ENCODE assay signal across 1 cellular context in the genomic region with DNA sequence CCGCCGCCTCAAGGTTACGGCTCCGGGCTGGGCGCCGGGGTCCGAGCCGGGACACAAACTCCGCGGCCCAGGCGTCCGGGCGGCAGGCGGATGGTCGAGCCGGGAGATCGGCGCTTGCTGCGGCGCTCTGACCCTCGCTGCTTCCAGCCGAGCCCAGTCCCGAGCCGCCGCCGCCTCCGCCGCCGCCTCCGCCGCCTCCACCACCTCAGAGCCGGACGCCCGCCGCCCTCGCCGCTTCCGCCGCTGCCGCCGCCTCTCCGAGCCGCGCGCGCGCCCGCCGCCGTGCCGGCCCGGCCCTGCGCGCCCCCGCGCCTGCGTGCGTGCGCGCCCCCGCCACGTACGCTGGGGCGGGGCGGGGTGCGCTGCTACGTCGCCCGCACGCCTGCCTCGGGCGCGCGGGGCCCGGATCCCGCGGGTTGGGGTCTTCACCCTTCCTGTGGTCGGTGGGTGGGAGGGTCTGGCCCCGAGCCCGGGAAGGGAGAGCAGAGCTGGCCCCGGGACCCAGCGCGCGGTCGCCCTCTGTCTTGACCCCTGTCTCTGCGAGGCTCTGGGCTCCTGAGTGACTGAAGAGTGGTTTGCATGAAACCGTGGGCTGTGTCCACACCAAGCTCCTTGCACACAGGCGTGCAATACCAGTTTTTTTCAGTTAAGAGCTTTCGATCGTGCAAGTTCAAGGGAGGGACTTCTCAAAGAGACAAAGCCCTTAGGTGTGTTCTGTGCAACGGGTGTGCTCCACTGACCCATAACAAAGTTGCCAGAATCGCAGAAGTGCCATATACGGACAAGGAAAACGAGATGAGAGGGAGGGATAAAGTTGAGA.
A peak's percentile ranks its signal among the peaks of the same experiment; 100 is the strongest.
TF ChIP-seq lines count a peak whose summit lies in the region.

A gene (minus strand): TSS at position 256 of the 820 bp plus-strand sequence. CDS start 328 bp downstream, outside the sequence.

TF ChIP-seq in HepG2, 621 proteins besides CTCF, POLR2A, EP300 and RAD21 (continued from another document and continues in another):
- TF ChIP-seq XRCC5 (optimal IDR thresholded peaks at IDR 0.05; ENCODE audit: low read length) (no peak), CAMTA2 (CRISPR knock-in tag; IDR thresholded peaks at IDR 0.05; ENCODE audit: borderline replicate concordance) (0 out of 2 replicates have a peak, but pooled peaks have one; percentile 64), RELA (CRISPR knock-in tag; IDR thresholded peaks at IDR 0.05) (no peak), ZNF605 (CRISPR knock-in tag; IDR thresholded peaks at IDR 0.05) (peak; percentile 31; the same call in 1 of the 2 replicates), THYN1 (CRISPR knock-in tag; IDR thresholded peaks at IDR 0.05; ENCODE audit: borderline replicate concordance, low read depth) (no peak), BORCS8-MEF2B (CRISPR knock-in tag; IDR thresholded peaks at IDR 0.05) (peak; percentile 77; the same call in 1 of the 2 replicates), ZNF138 (CRISPR knock-in tag; IDR thresholded peaks at IDR 0.05; ENCODE audit: low read depth) (peak; percentile 45; the same call in 1 of the 2 replicates), KDM2A (CRISPR knock-in tag; IDR thresholded peaks at IDR 0.05; ENCODE audit: borderline replicate concordance, low read depth) (peak; percentile 41; the same call in 1 of the 2 replicates), YEATS4 (CRISPR knock-in tag; IDR thresholded peaks at IDR 0.05; ENCODE audit: borderline replicate concordance) (peak; percentile 78; the same call in 1 of the 2 replicates), ZNF607 (CRISPR knock-in tag; IDR thresholded peaks at IDR 0.05; ENCODE audit: borderline replicate concordance) (no peak), YY1 (IDR thresholded peaks at IDR 0.05; ENCODE audit: insufficient read depth, insufficient replicate concordance, low read depth, low read length) (no peak), HDAC2 (CRISPR knock-in tag; IDR thresholded peaks at IDR 0.05) (peak; percentile 37; the same call in 1 of the 2 replicates), ZNF207 (IDR thresholded peaks at IDR 0.05; ENCODE audit: borderline replicate concordance) (no peak), FIP1L1 (IDR thresholded peaks at IDR 0.05; ENCODE audit: borderline replicate concordance, insufficient read depth, low read depth, low read length) (no peak), ZBTB38 (CRISPR knock-in tag; IDR thresholded peaks at IDR 0.05) (no peak), STAG1 (CRISPR knock-in tag; IDR thresholded peaks at IDR 0.05) (peak; percentile 30; the same call in 1 of the 2 replicates), SNAI1 (CRISPR knock-in tag; IDR thresholded peaks at IDR 0.05; ENCODE audit: borderline replicate concordance) (peak; percentile 72; the same call in 1 of the 2 replicates), ZFP1 (CRISPR knock-in tag; IDR thresholded peaks at IDR 0.05) (no peak), MED8 (CRISPR knock-in tag; IDR thresholded peaks at IDR 0.05; ENCODE audit: insufficient replicate concordance) (peak; percentile 44), PHF8 (CRISPR knock-in tag; IDR thresholded peaks at IDR 0.05) (peak; percentile 80), MTF2 (CRISPR knock-in tag; IDR thresholded peaks at IDR 0.05; ENCODE audit: borderline replicate concordance) (no peak), SOX6 (IDR thresholded peaks at IDR 0.05) (no peak), SOX6 (CRISPR knock-in tag; IDR thresholded peaks at IDR 0.05) (peak; percentile 50), ZNF33A (CRISPR knock-in tag; IDR thresholded peaks at IDR 0.05; ENCODE audit: borderline replicate concordance) (no peak), SP4 (CRISPR knock-in tag; IDR thresholded peaks at IDR 0.05) (0 out of 2 replicates have a peak, but pooled peaks have one; percentile 36)
- TF ChIP-seq, protein P1, sequence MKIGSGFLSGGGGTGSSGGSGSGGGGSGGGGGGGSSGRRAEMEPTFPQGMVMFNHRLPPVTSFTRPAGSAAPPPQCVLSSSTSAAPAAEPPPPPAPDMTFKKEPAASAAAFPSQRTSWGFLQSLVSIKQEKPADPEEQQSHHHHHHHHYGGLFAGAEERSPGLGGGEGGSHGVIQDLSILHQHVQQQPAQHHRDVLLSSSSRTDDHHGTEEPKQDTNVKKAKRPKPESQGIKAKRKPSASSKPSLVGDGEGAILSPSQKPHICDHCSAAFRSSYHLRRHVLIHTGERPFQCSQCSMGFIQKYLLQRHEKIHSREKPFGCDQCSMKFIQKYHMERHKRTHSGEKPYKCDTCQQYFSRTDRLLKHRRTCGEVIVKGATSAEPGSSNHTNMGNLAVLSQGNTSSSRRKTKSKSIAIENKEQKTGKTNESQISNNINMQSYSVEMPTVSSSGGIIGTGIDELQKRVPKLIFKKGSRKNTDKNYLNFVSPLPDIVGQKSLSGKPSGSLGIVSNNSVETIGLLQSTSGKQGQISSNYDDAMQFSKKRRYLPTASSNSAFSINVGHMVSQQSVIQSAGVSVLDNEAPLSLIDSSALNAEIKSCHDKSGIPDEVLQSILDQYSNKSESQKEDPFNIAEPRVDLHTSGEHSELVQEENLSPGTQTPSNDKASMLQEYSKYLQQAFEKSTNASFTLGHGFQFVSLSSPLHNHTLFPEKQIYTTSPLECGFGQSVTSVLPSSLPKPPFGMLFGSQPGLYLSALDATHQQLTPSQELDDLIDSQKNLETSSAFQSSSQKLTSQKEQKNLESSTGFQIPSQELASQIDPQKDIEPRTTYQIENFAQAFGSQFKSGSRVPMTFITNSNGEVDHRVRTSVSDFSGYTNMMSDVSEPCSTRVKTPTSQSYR (CRISPR knock-in tag; IDR thresholded peaks at IDR 0.05; ENCODE audit: borderline replicate concordance): no peak
- TF ChIP-seq, protein P2, sequence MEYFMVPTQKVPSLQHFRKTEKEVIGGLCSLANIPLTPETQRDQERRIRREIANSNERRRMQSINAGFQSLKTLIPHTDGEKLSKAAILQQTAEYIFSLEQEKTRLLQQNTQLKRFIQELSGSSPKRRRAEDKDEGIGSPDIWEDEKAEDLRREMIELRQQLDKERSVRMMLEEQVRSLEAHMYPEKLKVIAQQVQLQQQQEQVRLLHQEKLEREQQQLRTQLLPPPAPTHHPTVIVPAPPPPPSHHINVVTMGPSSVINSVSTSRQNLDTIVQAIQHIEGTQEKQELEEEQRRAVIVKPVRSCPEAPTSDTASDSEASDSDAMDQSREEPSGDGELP (IDR thresholded peaks at IDR 0.05; ENCODE audit: borderline replicate concordance, low read depth): no peak
- TF ChIP-seq, protein P3, sequence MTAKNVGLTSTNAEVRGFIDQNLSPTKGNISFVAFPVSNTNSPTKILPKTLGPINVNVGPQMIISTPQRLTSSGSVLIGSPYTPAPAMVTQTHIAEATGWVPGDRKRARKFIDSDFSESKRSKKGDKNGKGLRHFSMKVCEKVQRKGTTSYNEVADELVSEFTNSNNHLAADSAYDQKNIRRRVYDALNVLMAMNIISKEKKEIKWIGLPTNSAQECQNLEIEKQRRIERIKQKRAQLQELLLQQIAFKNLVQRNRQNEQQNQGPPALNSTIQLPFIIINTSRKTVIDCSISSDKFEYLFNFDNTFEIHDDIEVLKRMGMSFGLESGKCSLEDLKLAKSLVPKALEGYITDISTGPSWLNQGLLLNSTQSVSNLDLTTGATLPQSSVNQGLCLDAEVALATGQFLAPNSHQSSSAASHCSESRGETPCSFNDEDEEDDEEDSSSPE (CRISPR knock-in tag; IDR thresholded peaks at IDR 0.05): peak; percentile 53
- TF ChIP-seq, protein P4, sequence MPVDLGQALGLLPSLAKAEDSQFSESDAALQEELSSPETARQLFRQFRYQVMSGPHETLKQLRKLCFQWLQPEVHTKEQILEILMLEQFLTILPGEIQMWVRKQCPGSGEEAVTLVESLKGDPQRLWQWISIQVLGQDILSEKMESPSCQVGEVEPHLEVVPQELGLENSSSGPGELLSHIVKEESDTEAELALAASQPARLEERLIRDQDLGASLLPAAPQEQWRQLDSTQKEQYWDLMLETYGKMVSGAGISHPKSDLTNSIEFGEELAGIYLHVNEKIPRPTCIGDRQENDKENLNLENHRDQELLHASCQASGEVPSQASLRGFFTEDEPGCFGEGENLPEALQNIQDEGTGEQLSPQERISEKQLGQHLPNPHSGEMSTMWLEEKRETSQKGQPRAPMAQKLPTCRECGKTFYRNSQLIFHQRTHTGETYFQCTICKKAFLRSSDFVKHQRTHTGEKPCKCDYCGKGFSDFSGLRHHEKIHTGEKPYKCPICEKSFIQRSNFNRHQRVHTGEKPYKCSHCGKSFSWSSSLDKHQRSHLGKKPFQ (CRISPR knock-in tag; IDR thresholded peaks at IDR 0.05; ENCODE audit: insufficient replicate concordance): no peak
- TF ChIP-seq, protein P5, sequence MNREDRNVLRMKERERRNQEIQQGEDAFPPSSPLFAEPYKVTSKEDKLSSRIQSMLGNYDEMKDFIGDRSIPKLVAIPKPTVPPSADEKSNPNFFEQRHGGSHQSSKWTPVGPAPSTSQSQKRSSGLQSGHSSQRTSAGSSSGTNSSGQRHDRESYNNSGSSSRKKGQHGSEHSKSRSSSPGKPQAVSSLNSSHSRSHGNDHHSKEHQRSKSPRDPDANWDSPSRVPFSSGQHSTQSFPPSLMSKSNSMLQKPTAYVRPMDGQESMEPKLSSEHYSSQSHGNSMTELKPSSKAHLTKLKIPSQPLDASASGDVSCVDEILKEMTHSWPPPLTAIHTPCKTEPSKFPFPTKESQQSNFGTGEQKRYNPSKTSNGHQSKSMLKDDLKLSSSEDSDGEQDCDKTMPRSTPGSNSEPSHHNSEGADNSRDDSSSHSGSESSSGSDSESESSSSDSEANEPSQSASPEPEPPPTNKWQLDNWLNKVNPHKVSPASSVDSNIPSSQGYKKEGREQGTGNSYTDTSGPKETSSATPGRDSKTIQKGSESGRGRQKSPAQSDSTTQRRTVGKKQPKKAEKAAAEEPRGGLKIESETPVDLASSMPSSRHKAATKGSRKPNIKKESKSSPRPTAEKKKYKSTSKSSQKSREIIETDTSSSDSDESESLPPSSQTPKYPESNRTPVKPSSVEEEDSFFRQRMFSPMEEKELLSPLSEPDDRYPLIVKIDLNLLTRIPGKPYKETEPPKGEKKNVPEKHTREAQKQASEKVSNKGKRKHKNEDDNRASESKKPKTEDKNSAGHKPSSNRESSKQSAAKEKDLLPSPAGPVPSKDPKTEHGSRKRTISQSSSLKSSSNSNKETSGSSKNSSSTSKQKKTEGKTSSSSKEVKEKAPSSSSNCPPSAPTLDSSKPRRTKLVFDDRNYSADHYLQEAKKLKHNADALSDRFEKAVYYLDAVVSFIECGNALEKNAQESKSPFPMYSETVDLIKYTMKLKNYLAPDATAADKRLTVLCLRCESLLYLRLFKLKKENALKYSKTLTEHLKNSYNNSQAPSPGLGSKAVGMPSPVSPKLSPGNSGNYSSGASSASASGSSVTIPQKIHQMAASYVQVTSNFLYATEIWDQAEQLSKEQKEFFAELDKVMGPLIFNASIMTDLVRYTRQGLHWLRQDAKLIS (CRISPR knock-in tag; IDR thresholded peaks at IDR 0.05): peak; percentile 48; the same call in 1 of the 2 replicates
- TF ChIP-seq, protein P6, sequence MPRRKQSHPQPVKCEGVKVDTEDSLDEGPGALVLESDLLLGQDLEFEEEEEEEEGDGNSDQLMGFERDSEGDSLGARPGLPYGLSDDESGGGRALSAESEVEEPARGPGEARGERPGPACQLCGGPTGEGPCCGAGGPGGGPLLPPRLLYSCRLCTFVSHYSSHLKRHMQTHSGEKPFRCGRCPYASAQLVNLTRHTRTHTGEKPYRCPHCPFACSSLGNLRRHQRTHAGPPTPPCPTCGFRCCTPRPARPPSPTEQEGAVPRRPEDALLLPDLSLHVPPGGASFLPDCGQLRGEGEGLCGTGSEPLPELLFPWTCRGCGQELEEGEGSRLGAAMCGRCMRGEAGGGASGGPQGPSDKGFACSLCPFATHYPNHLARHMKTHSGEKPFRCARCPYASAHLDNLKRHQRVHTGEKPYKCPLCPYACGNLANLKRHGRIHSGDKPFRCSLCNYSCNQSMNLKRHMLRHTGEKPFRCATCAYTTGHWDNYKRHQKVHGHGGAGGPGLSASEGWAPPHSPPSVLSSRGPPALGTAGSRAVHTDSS (CRISPR knock-in tag; conservative IDR thresholded peaks at IDR 0.05): no peak
- TF ChIP-seq, protein P7, sequence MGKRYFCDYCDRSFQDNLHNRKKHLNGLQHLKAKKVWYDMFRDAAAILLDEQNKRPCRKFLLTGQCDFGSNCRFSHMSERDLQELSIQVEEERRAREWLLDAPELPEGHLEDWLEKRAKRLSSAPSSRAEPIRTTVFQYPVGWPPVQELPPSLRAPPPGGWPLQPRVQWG (CRISPR knock-in tag; IDR thresholded peaks at IDR 0.05; ENCODE audit: borderline replicate concordance, low read depth): no peak
- TF ChIP-seq, protein P8, sequence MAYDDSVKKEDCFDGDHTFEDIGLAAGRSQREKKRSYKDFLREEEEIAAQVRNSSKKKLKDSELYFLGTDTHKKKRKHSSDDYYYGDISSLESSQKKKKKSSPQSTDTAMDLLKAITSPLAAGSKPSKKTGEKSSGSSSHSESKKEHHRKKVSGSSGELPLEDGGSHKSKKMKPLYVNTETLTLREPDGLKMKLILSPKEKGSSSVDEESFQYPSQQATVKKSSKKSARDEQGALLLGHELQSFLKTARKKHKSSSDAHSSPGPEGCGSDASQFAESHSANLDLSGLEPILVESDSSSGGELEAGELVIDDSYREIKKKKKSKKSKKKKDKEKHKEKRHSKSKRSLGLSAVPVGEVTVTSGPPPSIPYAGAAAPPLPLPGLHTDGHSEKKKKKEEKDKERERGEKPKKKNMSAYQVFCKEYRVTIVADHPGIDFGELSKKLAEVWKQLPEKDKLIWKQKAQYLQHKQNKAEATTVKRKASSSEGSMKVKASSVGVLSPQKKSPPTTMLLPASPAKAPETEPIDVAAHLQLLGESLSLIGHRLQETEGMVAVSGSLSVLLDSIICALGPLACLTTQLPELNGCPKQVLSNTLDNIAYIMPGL (CRISPR knock-in tag; IDR thresholded peaks at IDR 0.05; ENCODE audit: borderline replicate concordance in 1 of 2, low read depth in 1 of 2): no peak
- TF ChIP-seq, protein P9, sequence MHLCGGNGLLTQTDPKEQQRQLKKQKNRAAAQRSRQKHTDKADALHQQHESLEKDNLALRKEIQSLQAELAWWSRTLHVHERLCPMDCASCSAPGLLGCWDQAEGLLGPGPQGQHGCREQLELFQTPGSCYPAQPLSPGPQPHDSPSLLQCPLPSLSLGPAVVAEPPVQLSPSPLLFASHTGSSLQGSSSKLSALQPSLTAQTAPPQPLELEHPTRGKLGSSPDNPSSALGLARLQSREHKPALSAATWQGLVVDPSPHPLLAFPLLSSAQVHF (CRISPR knock-in tag; IDR thresholded peaks at IDR 0.05): no peak
- TF ChIP-seq, protein P10, sequence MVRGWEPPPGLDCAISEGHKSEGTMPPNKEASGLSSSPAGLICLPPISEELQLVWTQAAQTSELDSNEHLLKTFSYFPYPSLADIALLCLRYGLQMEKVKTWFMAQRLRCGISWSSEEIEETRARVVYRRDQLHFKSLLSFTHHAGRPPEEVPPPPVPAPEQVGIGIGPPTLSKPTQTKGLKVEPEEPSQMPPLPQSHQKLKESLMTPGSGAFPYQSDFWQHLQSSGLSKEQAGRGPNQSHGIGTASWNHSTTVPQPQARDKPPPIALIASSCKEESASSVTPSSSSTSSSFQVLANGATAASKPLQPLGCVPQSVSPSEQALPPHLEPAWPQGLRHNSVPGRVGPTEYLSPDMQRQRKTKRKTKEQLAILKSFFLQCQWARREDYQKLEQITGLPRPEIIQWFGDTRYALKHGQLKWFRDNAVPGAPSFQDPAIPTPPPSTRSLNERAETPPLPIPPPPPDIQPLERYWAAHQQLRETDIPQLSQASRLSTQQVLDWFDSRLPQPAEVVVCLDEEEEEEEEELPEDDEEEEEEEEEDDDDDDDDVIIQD (CRISPR knock-in tag; IDR thresholded peaks at IDR 0.05; ENCODE audit: low read depth): 0 out of 2 replicates have a peak, but pooled peaks have one; percentile 4
- TF ChIP-seq, protein P11, sequence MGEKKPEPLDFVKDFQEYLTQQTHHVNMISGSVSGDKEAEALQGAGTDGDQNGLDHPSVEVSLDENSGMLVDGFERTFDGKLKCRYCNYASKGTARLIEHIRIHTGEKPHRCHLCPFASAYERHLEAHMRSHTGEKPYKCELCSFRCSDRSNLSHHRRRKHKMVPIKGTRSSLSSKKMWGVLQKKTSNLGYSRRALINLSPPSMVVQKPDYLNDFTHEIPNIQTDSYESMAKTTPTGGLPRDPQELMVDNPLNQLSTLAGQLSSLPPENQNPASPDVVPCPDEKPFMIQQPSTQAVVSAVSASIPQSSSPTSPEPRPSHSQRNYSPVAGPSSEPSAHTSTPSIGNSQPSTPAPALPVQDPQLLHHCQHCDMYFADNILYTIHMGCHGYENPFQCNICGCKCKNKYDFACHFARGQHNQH (CRISPR knock-in tag; IDR thresholded peaks at IDR 0.05): peak; percentile 48; the same call in 1 of the 2 replicates
